ENCODE assay signal across 8 cellular contexts in the genomic region with DNA sequence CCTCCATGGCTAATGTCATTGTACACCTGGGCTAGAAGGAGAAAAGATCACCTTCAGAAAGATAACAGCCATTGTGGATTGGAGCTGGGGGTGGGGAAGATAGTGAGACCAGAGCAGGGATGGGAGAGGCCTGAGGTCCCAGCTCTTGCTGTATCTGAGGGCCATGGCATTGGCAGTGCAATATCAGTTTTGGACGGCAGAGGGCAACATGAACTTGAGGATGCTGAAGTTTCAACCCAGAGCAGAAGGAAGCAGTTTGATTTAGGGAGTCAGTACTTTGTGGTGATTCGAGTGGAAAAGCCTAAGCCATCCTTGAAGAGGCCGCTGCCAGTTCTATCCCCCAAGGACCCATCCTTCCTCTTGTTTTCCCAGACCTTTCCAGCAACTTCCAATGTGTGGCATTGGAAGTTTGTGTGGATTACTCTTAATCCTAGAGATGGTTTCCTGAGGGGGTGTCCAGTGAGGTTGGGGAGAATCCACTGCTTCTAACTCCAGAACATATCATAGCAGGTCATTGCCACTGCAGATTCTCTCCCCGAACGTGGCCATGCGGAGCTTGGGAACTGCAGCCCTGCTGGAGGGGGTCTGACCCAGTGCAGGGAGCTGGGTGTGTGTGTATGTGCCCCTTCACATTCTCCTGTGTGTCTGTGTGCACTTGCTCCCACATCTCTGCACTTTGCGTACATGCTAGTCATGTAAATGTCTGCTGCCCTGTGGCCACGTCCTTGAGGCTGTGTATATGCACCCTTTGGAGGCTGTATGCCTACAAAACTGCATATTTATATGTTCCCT. TPM values are rescaled to one million over a fixed set of nuclear protein-coding genes. Genes with fewer than 3 reads are reported as not detected.
A peak's percentile ranks its signal among the peaks of the same experiment; 100 is the strongest.
DNase-seq lines count a peak whose midpoint lies in the region; ATAC-seq, FAIRE-seq and TF ChIP-seq lines count a peak whose summit lies in the region.

No MANE protein-coding gene starts in this region.

- H3K79me2 ChIP-seq in endothelial cell of umbilical vein (ENCODE audit: control insufficient read depth, insufficient read depth, low read length), result no peaks in the 10 kb centered on the region

- no peak for TF ChIP-seq POLR2A in endothelial cell of umbilical vein (IDR thresholded peaks at IDR 0.05; ENCODE audit: low read depth, low read length)

- no peaks in the 10 kb centered on the region for H3K27me3 ChIP-seq in endothelial cell of umbilical vein (ENCODE audit: control insufficient read depth in 2 of 2, insufficient read depth in 2 of 2, low read length in 2 of 2)

- peak; percentile 83 to 86 for TF ChIP-seq CTCF in endothelial cell of umbilical vein (IDR thresholded peaks at IDR 0.05; ENCODE audit: extremely low read depth in 1 of 2, insufficient read depth in 1 of 2, low read depth in 1 of 2, low read length in 2 of 2)

- H3K4me3 ChIP-seq in endothelial cell of umbilical vein (replicated peaks in 1 of 3; ENCODE audit: insufficient read depth in 1 of 3, low read depth in 1 of 3, low read length in 3 of 3), result no peak overlapping the region

- no peaks in the 10 kb centered on the region for H4K20me1 ChIP-seq in endothelial cell of umbilical vein (replicated peaks; ENCODE audit: control insufficient read depth, extremely low read depth, insufficient read depth, low read length)

- no peak overlapping the region for H3K9ac ChIP-seq in endothelial cell of umbilical vein (replicated peaks; ENCODE audit: extremely low read depth, insufficient read depth, low read length)

- H3K9me3 ChIP-seq in endothelial cell of umbilical vein (replicated peaks; ENCODE audit: control insufficient read depth, insufficient read depth, low read length), result no peaks in the 10 kb centered on the region

- no peak for ATAC-seq in GM21529 (IDR thresholded peaks at IDR 0.05; ENCODE audit: unreplicated experiment)

- CTCF ChIA-PET in endothelial cell of umbilical vein (lab: Charles Lee), result interaction anchor here (0.5 to 27.5 kb wide), 51 partner anchors 8 to 260 kb away, joined by 3 to 1606 read pairs (median 4); a partner anchor contains a TSS

- H3K4me1 ChIP-seq in endothelial cell of umbilical vein (ENCODE audit: control insufficient read depth, extremely low read depth, insufficient read depth, low read length), result no peaks in the 10 kb centered on the region

- POLR2A ChIA-PET in endothelial cell of umbilical vein (lab: Charles Lee), result interaction anchor here (1.3 kb wide), 1 partner anchor 58 kb away, joined by 7 read pairs; no protein-coding TSS in a partner anchor

- peak; percentile 97 for FAIRE-seq in endothelial cell of umbilical vein (lab: Jason Lieb, UNC)

- peak; percentile 90 for DNase-seq in DMS53 (lab: John Stamatoyannopoulos, UW)
- peak; percentile 61 for DNase-seq in HS-5 (ENCODE audit: low read depth)
- DNase-seq in NOMO-1 treated with DMSO at 0.1 percent for 48 hours (lab: John Stamatoyannopoulos, UW; ENCODE audit: unreplicated experiment), result peak; percentile 74
- DNase-seq in activated CD8-positive, alpha-beta memory T cell treated with anti-CD3 and anti-CD28 coated beads for 48 hours (ENCODE audit: low read depth in 2 of 3, low spot score in 2 of 3), result peak; percentile 12 to 58 (median 44)
- peak; percentile 85 for DNase-seq in endothelial cell of umbilical vein (ENCODE audit: low read depth, low spot score)
- DNase-seq in middle frontal gyrus (ENCODE audit: extremely low spot score, low spot score), result peak; percentile 81
- peak; percentile 24 to 26 for DNase-seq in stimulated activated CD8-positive, alpha-beta memory T cell treated with anti-CD3 and anti-CD28 coated beads, Interleukin-4, amount 100 ng/mL, for 1 hour (ENCODE audit: low read depth in 2 of 2, low spot score in 1 of 2)

- H3K9me1 ChIP-seq in endothelial cell of umbilical vein (replicated peaks; ENCODE audit: control insufficient read depth, extremely low read depth, insufficient read depth, low read length), result no peaks in the 10 kb centered on the region

- H2AFZ ChIP-seq in endothelial cell of umbilical vein (ENCODE audit: low read depth, low read length), result peak overlapping the region; percentile 28

- dilution Hi-C loops in endothelial cell of umbilical vein (cut with MboI; ENCODE audit: extremely low pct_ligation_motif_present, low sequenced_read_pairs), result no loop called here

- H3K36me3 ChIP-seq in endothelial cell of umbilical vein (ENCODE audit: control insufficient read depth in 2 of 2, extremely low read depth in 1 of 2, insufficient read depth in 2 of 2, low read length in 2 of 2), result no peaks in the 10 kb centered on the region

- no peak overlapping the region for H3K27ac ChIP-seq in endothelial cell of umbilical vein (ENCODE audit: insufficient read depth, low read depth, low read length)

- intact Hi-C loops in endothelial cell of umbilical vein (cut with micrococcal nuclease), result loop anchor here (1.0 to 10.0 kb wide), 4 partner anchors 58 to 324 kb away; no protein-coding TSS in a partner anchor

- no TSS peak for BruUV-seq in endothelial cell of umbilical vein (replicated peaks; lab: Mats Ljungman, UMichigan)

- no peak overlapping the region for H3K4me2 ChIP-seq in endothelial cell of umbilical vein (ENCODE audit: insufficient read depth, low read length)

TF ChIP-seq in endothelial cell of umbilical vein, 7 proteins besides CTCF, POLR2A, EP300 and RAD21:
- TF ChIP-seq POLR2AphosphoS5 (IDR thresholded peaks at IDR 0.05; ENCODE audit: insufficient read depth, low read depth, low read length) (no peak), GATA2 (IDR thresholded peaks at IDR 0.05; ENCODE audit: insufficient read depth, insufficient read length, low read depth, low read length) (no peak), JUN (IDR thresholded peaks at IDR 0.05; ENCODE audit: borderline replicate concordance, insufficient read depth, insufficient read length, low read depth) (no peak), MYC (IDR thresholded peaks at IDR 0.05; ENCODE audit: low read depth, low read length) (no peak), EZH2 (IDR thresholded peaks at IDR 0.05; ENCODE audit: borderline replicate concordance, low read depth, low read length, severe bottlenecking) (no peak), FOS (IDR thresholded peaks at IDR 0.05; ENCODE audit: borderline replicate concordance, insufficient read depth, low read length) (no peak)
- TF ChIP-seq, protein P1, sequence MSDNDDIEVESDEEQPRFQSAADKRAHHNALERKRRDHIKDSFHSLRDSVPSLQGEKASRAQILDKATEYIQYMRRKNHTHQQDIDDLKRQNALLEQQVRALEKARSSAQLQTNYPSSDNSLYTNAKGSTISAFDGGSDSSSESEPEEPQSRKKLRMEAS (IDR thresholded peaks at IDR 0.05; ENCODE audit: insufficient read depth, insufficient read length), result no peak

RNA-seq across cellular contexts. Expression of a gene that starts 24.1 kb away (rescaled TPM):
- 0.12 and 0.20 TPM in 2 replicates for total RNA-seq in endothelial cell of umbilical vein
- polyA plus RNA-seq in endothelial cell of umbilical vein, result 0.08 and 0.10 TPM in 2 replicates
- polyA plus RNA-seq in endothelial cell of umbilical vein (2011; cell fraction: cytosol; rRNA removed), result 0.06 and 0.10 TPM in 2 replicates
- polyA plus RNA-seq in endothelial cell of umbilical vein (2011; cell fraction: nucleus; rRNA removed), result 0.56 and 0.97 TPM in 2 replicates
- 0.14 and 0.28 TPM in 2 replicates for polyA plus RNA-seq in endothelial cell of umbilical vein (2012)
- polyA minus RNA-seq in endothelial cell of umbilical vein, result 1.3 TPM in 1 of 2 replicates, not detected in the other
- polyA minus RNA-seq in endothelial cell of umbilical vein (2011; cell fraction: cytosol; rRNA and poly(A)+ RNA removed), result not detected
- polyA minus RNA-seq in endothelial cell of umbilical vein (2011; cell fraction: nucleus; rRNA and poly(A)+ RNA removed), result not detected in 2 replicates

Comparison
In these comparisons a context has a peak if more than half of its experiments do, and no peak if none do; other contexts are left out.
1. DNase-seq: peak in every context shown above with its lines; median percentile 90 in DMS53; 85 in endothelial cell of umbilical vein; 81 in middle frontal gyrus; 74 in NOMO-1 treated with DMSO at 0.1 percent for 48 hours; 61 in HS-5; 44 in activated CD8-positive, alpha-beta memory T cell treated with anti-CD3 and anti-CD28 coated beads for 48 hours; 25 in stimulated activated CD8-positive, alpha-beta memory T cell treated with anti-CD3 and anti-CD28 coated beads, Interleukin-4, amount 100 ng/mL, for 1 hour.